In genomic region chr9:111098093-111098492, GRCh38 we compare ENCODE assay signal across 30 cellular contexts. TPM values are rescaled to one million over a fixed set of nuclear protein-coding genes. Genes with fewer than 3 reads are reported as not detected.
"Had no signal": no experiment of that assay in that cellular context is flagged by ENCODE, and none has a peak within 500 bp of the region (broad histone marks: within the 10 kb centered on the region; RNA-seq: fewer than 3 reads in every experiment).

No MANE protein-coding gene starts in this region.

- FAIRE-seq: islet of Langerhans, kidney had no signal

- H3K9me3 Mint-ChIP-seq: naive thymus-derived CD4-positive, alpha-beta T cell; neural crest cell; stimulated activated memory B cell treated with anti-CD40 and anti-IgM and Interleukin-4, amounts not matched to agents 10 μg/mL and 1 μg/mL and 100 μg/mL, for 72 hours; stimulated activated naive CD8-positive, alpha-beta T cell treated with anti-CD3 and anti-CD28 coated beads, Interleukin-15, amount 100 ng/mL, for 72 hours had no signal

- H3K27me3 ChIP-seq: neutrophil, right atrium auricular region, right lobe of liver, tibial nerve, upper lobe of left lung, vagina had no signal

- ATAC-seq: left colon; mucosa of descending colon; naive thymus-derived CD4-positive, alpha-beta T cell; natural killer cell treated with Interleukin-12 subunit alpha and Interleukin-12 subunit beta and Interleukin-15 and Interleukin-18, amount 100 ng/mL, for 72 hours; psoas muscle; right lobe of liver; stimulated activated memory B cell treated with anti-CD40 and anti-IgM and Interleukin-4, amounts not matched to agents 10 μg/mL and 1 μg/mL and 100 μg/mL, for 72 hours; stimulated activated naive CD8-positive, alpha-beta T cell treated with anti-CD3 and anti-CD28 coated beads, Interleukin-15, amount 100 ng/mL, for 72 hours had no signal

- H3K36me3 ChIP-seq: left ventricle myocardium inferior, neutrophil, right atrium auricular region, right lobe of liver, tibial nerve, upper lobe of left lung, vagina had no signal

- H3K4me1 Mint-ChIP-seq: immature natural killer cell; stimulated activated memory B cell treated with anti-CD40 and anti-IgM and Interleukin-4, amounts not matched to agents 10 μg/mL and 1 μg/mL and 100 μg/mL, for 72 hours; stimulated activated naive CD8-positive, alpha-beta T cell treated with anti-CD3 and anti-CD28 coated beads, Interleukin-15, amount 100 ng/mL, for 72 hours had no signal

- H3K27me3 Mint-ChIP-seq: stimulated activated memory B cell treated with anti-CD40 and anti-IgM and Interleukin-4, amounts not matched to agents 10 μg/mL and 1 μg/mL and 100 μg/mL, for 72 hours; stimulated activated naive CD8-positive, alpha-beta T cell treated with anti-CD3 and anti-CD28 coated beads, Interleukin-15, amount 100 ng/mL, for 72 hours had no signal

- H3K4me1 ChIP-seq: parathyroid adenoma, psoas muscle, right lobe of liver had no signal

- H3K4me3 ChIP-seq: left ventricle myocardium inferior, lung, mucosa of descending colon, psoas muscle, right atrium auricular region, right lobe of liver, smooth muscle cell, tibial nerve, upper lobe of left lung, vagina had no signal

- H3K36me3 Mint-ChIP-seq: immature natural killer cell; naive thymus-derived CD4-positive, alpha-beta T cell; natural killer cell treated with Interleukin-12 subunit alpha and Interleukin-12 subunit beta and Interleukin-15 and Interleukin-18, amount 100 ng/mL, for 72 hours; stimulated activated memory B cell treated with anti-CD40 and anti-IgM and Interleukin-4, amounts not matched to agents 10 μg/mL and 1 μg/mL and 100 μg/mL, for 72 hours had no signal

- H3K9me3 ChIP-seq: left ventricle myocardium inferior, mucosa of descending colon, neutrophil, psoas muscle, right atrium auricular region, right lobe of liver, tibial nerve, upper lobe of left lung, vagina had no signal

- H3K27ac ChIP-seq: left ventricle myocardium inferior, neutrophil, parathyroid adenoma, psoas muscle, right atrium auricular region, right lobe of liver, tibial nerve, upper lobe of left lung, vagina had no signal

- H3K4me2 ChIP-seq: smooth muscle cell had no signal

- H2AFZ ChIP-seq: parathyroid adenoma had no signal

- DNase-seq: hypothalamus; immature natural killer cell; kidney; left colon; left ventricle myocardium inferior; midbrain; mucosa of descending colon; naive thymus-derived CD4-positive, alpha-beta T cell; occipital lobe; psoas muscle; right lobe of liver; stimulated activated CD4-positive, alpha-beta T cell treated with anti-CD3 and anti-CD28 coated beads, Interleukin-1b, Interleukin-23, amount 100 ng/mL, for 48 hours; stimulated activated CD4-positive, alpha-beta T cell treated with anti-CD3 and anti-CD28 coated beads, Interleukin-2, amount 100 ng/mL, for 48 hours; stimulated activated CD4-positive, alpha-beta T cell treated with anti-CD3 and anti-CD28 coated beads, Interleukin-4, amount 100 ng/mL, for 4 hours; stimulated activated CD8-positive, alpha-beta memory T cell treated with anti-CD3 and anti-CD28 coated beads, Interleukin-4, amount 100 ng/mL, for 48 hours; stimulated activated naive CD4-positive, alpha-beta T cell treated with Interleukin-2 at 50 U/mL for 16 hours; stimulated activated naive CD8-positive, alpha-beta T cell treated with anti-CD3 and anti-CD28 coated beads, Interleukin-15, amount 100 ng/mL, for 72 hours; substantia nigra; upper lobe of left lung had no signal

- H3K79me2 ChIP-seq: parathyroid adenoma had no signal

- H3K4me3 Mint-ChIP-seq: immature natural killer cell; naive thymus-derived CD4-positive, alpha-beta T cell; natural killer cell treated with Interleukin-12 subunit alpha and Interleukin-12 subunit beta and Interleukin-15 and Interleukin-18, amount 100 ng/mL, for 72 hours; neural crest cell; stimulated activated memory B cell treated with anti-CD40 and anti-IgM and Interleukin-4, amounts not matched to agents 10 μg/mL and 1 μg/mL and 100 μg/mL, for 72 hours; stimulated activated naive CD8-positive, alpha-beta T cell treated with anti-CD3 and anti-CD28 coated beads, Interleukin-15, amount 100 ng/mL, for 72 hours had no signal

- H3K27ac Mint-ChIP-seq: immature natural killer cell; naive thymus-derived CD4-positive, alpha-beta T cell; natural killer cell treated with Interleukin-12 subunit alpha and Interleukin-12 subunit beta and Interleukin-15 and Interleukin-18, amount 100 ng/mL, for 72 hours; stimulated activated memory B cell treated with anti-CD40 and anti-IgM and Interleukin-4, amounts not matched to agents 10 μg/mL and 1 μg/mL and 100 μg/mL, for 72 hours; stimulated activated naive CD8-positive, alpha-beta T cell treated with anti-CD3 and anti-CD28 coated beads, Interleukin-15, amount 100 ng/mL, for 72 hours had no signal

- H3K9ac ChIP-seq: parathyroid adenoma had no signal

RNA-seq across cellular contexts. Expression of gene LPAR1, which starts 59.8 kb away (rescaled TPM):
- polyA plus RNA-seq: naive thymus-derived CD4-positive, alpha-beta T cell had no signal
